Comparison of ENCODE assay signal across 8 cellular contexts in the genomic region with DNA sequence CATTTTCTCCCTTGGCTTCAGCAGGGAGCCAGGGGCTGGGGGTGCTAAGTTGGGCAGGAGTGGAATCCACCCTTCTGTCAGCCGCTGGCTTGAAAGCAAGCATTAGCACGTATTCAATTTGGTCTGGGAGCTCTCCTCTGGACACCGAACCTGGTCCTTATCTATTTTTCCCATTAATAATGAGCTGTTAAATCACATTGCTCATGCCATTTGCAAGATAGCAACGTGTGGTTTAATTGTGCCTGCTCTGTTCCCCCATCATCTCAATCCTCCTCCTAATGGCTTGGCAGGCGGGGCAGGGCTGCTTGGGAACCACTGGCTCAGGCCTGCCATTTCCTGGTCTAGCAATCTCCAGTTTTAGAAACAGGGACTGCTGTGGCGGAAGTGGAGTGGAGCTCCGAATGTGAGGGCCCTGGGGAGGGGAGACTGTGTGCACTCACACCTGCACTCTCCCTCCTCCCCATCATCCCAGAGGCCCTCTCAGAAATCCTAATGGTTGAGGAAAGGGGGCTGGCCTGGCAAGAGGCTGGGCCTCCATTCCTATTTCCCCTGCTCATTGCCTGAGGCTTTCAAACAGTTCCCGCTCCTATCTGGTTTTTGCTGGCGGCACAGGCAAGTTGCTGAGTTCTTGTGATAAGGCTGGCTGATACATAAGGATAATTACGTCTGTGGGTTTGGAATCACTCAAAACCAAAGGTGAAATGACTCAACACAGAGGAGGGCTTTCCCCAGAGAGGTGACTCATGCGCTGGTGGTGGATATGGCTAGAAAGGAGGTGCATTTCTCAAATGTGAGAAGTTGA.
DNase-seq lines count a peak whose midpoint lies in the region; ATAC-seq and TF ChIP-seq lines count a peak whose summit lies in the region.

No MANE protein-coding gene starts in this region.

- no peaks in the 10 kb centered on the region for H3K9me3 Mint-ChIP-seq in activated T-helper 1 cell treated with anti-CD3 and anti-CD28 coated beads, Interleukin-12 subunit alpha, Interleukin-12 subunit beta, Interleukin-2, Interleukin-4 antibody, amounts not matched to agents 30 ng/mL and 10 ng/mL and 1 ng/mL, durations not matched to agents 14 hours and 24 hours and 36 hours

- H3K27me3 ChIP-seq in thoracic aorta (replicated peaks; ENCODE audit: insufficient read depth), result no peaks in the 10 kb centered on the region
- H3K27me3 ChIP-seq in transverse colon, result no peaks in the 10 kb centered on the region

- intact Hi-C loops in activated T-helper 1 cell treated with anti-CD3 and anti-CD28 coated beads, Interleukin-12 subunit alpha, Interleukin-12 subunit beta, Interleukin-2, Interleukin-4 antibody, amounts not matched to agents 30 ng/mL and 10 ng/mL and 1 ng/mL, durations not matched to agents 14 hours and 24 hours and 36 hours (cut with micrococcal nuclease), result loop anchor here (1.0 to 5.0 kb wide), 5 partner anchors 48 to 945 kb away; a partner anchor contains a TSS
- intact Hi-C loops in transverse colon (cut with DNase I; ENCODE audit: low total_unique reads), result no loop called here

- DNase-seq in HuH-7 (ENCODE audit: low spot score) (peak; percentile 9), islet precursor cell (peak; percentile 97), thoracic aorta (ENCODE audit: low spot score) (peak; percentile 13), NCI-H446 (lab: John Stamatoyannopoulos, UW) (no peak), transverse colon (no peak)
- peak; percentile 41 for DNase-seq in activated T-helper 1 cell treated with anti-CD3 and anti-CD28 coated beads, Interleukin-12 subunit alpha, Interleukin-12 subunit beta, Interleukin-2, Interleukin-4 antibody, amounts not matched to agents 30 ng/mL and 10 ng/mL and 1 ng/mL, durations not matched to agents 14 hours and 24 hours and 36 hours (ENCODE audit: low spot score)

- H3K27me3 Mint-ChIP-seq in activated T-helper 1 cell treated with anti-CD3 and anti-CD28 coated beads, Interleukin-12 subunit alpha, Interleukin-12 subunit beta, Interleukin-2, Interleukin-4 antibody, amounts not matched to agents 30 ng/mL and 10 ng/mL and 1 ng/mL, durations not matched to agents 14 hours and 24 hours and 36 hours (ENCODE audit: insufficient read depth), result peaks cover 46% of the 10 kb centered on the region

- WGBS in transverse colon (ENCODE audit: low coverage in 1 of 2), 2 donors, result 63% methylated on average over 7 to 11 of the region's 11 CpGs

- H3K27ac ChIP-seq in thoracic aorta, result no peak overlapping the region
- H3K27ac ChIP-seq in transverse colon, result no peak overlapping the region

- H3K9me3 ChIP-seq in thoracic aorta, result no peaks in the 10 kb centered on the region
- no peaks in the 10 kb centered on the region for H3K9me3 ChIP-seq in transverse colon

- in situ Hi-C loops in transverse colon (cut with MboI; ENCODE audit: low pct_ligation_motif_present in 1 of 4, low pct_unique_long_range_greater_than_20kb in 1 of 4, low sequenced_read_pairs in 3 of 4), result no loop called here

- peaks cover 24% of the 10 kb centered on the region for H3K4me1 Mint-ChIP-seq in activated T-helper 1 cell treated with anti-CD3 and anti-CD28 coated beads, Interleukin-12 subunit alpha, Interleukin-12 subunit beta, Interleukin-2, Interleukin-4 antibody, amounts not matched to agents 30 ng/mL and 10 ng/mL and 1 ng/mL, durations not matched to agents 14 hours and 24 hours and 36 hours (ENCODE audit: low read depth)

- no peak for TF ChIP-seq POLR2A in transverse colon (IDR thresholded peaks at IDR 0.05)

- peaks cover 0 to 10% of the 10 kb centered on the region in 2 donors for H3K4me1 ChIP-seq in thoracic aorta (ENCODE audit: control insufficient read depth in 1 of 2, low read depth in 2 of 2)
- H3K4me1 ChIP-seq in transverse colon, result no peaks in the 10 kb centered on the region

- TF ChIP-seq CTCF in thoracic aorta (IDR thresholded peaks at IDR 0.05) (no peak), transverse colon (IDR thresholded peaks at IDR 0.05) (no peak)

- H3K36me3 Mint-ChIP-seq in activated T-helper 1 cell treated with anti-CD3 and anti-CD28 coated beads, Interleukin-12 subunit alpha, Interleukin-12 subunit beta, Interleukin-2, Interleukin-4 antibody, amounts not matched to agents 30 ng/mL and 10 ng/mL and 1 ng/mL, durations not matched to agents 14 hours and 24 hours and 36 hours (ENCODE audit: low read depth), result no peaks in the 10 kb centered on the region

- H3K4me3 ChIP-seq in thoracic aorta (no peak overlapping the region), transverse colon (no peak overlapping the region)

- TF ChIP-seq EP300 in transverse colon (IDR thresholded peaks at IDR 0.05; ENCODE audit: low read depth), result no peak

- H3K27ac Mint-ChIP-seq in activated T-helper 1 cell treated with anti-CD3 and anti-CD28 coated beads, Interleukin-12 subunit alpha, Interleukin-12 subunit beta, Interleukin-2, Interleukin-4 antibody, amounts not matched to agents 30 ng/mL and 10 ng/mL and 1 ng/mL, durations not matched to agents 14 hours and 24 hours and 36 hours, result peak overlapping the region; percentile 18

- ATAC-seq in GM18499 (IDR thresholded peaks at IDR 0.05; ENCODE audit: insufficient read depth, unreplicated experiment) (peak; percentile 93), GM21786 (IDR thresholded peaks at IDR 0.05; ENCODE audit: unreplicated experiment) (peak; percentile 93), thoracic aorta (ENCODE audit: insufficient number of reproducible peaks, low FRiP score, low read depth) (no peak)

- H3K36me3 ChIP-seq in thoracic aorta (no peaks in the 10 kb centered on the region), transverse colon (no peaks in the 10 kb centered on the region)

- no peak overlapping the region for H3K4me3 Mint-ChIP-seq in activated T-helper 1 cell treated with anti-CD3 and anti-CD28 coated beads, Interleukin-12 subunit alpha, Interleukin-12 subunit beta, Interleukin-2, Interleukin-4 antibody, amounts not matched to agents 30 ng/mL and 10 ng/mL and 1 ng/mL, durations not matched to agents 14 hours and 24 hours and 36 hours

Comparison
In these comparisons a context has a peak if more than half of its experiments do, and no peak if none do; other contexts are left out.
1. DNase-seq: peak in HuH-7 (single experiment), activated T-helper 1 cell treated with anti-CD3 and anti-CD28 coated beads, Interleukin-12 subunit alpha, Interleukin-12 subunit beta, Interleukin-2, Interleukin-4 antibody, amounts not matched to agents 30 ng/mL and 10 ng/mL and 1 ng/mL, durations not matched to agents 14 hours and 24 hours and 36 hours (single experiment), islet precursor cell (single experiment) and thoracic aorta (single experiment); none in NCI-H446 (0 of 2) and transverse colon (single experiment).